17 cellular contexts compared by ENCODE assay signal in the genomic region with DNA sequence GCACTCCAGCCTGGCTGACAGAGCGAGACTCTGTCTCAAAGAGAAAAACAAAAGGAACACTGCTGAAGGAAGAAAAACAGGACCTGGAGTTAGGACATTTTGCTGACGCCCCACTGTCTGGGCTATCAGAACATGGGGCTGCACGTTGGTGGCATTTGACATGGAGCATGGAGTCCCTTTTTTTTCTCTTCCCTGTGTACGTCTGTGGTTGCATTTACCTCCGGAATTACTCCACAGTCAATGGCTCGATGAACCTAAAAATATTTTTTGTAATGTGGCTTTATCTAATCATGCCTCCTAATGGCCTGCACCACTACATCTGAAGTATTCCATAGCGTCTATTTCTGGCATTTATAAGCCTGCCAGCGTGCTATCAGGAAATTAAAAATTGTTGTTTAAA. TPM values are rescaled to one million over a fixed set of nuclear protein-coding genes. Genes with fewer than 3 reads are reported as not detected.
DNase-seq lines count a peak whose midpoint lies in the region; ATAC-seq and TF ChIP-seq lines count a peak whose summit lies in the region.
"Had no signal": no experiment of that assay in that cellular context is flagged by ENCODE, and none has a peak within 500 bp of the region (broad histone marks: within the 10 kb centered on the region; RNA-seq: fewer than 3 reads in every experiment).

No MANE protein-coding gene starts in this region.

- intact Hi-C loops in Right ventricle myocardium inferior (cut with DNase I) (no loop called here), cardiac septum (cut with DNase I) (loop anchor here (1.0 kb wide), 1 partner anchor 17 kb away; no protein-coding TSS in a partner anchor), left ventricle myocardium superior (cut with micrococcal nuclease) (no loop called here), aorta (cut with DNase I) (no loop called here)
- intact Hi-C loops in CD4-positive, alpha-beta memory T cell (cut with micrococcal nuclease), result no loop called here

- no peaks in the 10 kb centered on the region for H3K36me3 ChIP-seq in cardiac muscle cell
- H3K36me3 ChIP-seq in aorta (ENCODE audit: control insufficient read depth in 1 of 2, insufficient read depth in 2 of 2, low read length in 1 of 2), result no peaks in the 10 kb centered on the region
- H3K36me3 ChIP-seq in CD4-positive, alpha-beta memory T cell (ENCODE audit: insufficient read depth, low read length), result no peaks in the 10 kb centered on the region

- H3K4me1 ChIP-seq in cardiac muscle cell (ENCODE audit: low read depth) (peaks cover 26% of the 10 kb centered on the region), aorta (ENCODE audit: control insufficient read depth in 1 of 2, insufficient read depth in 2 of 2, low read length in 2 of 2) (no peaks in the 10 kb centered on the region)
- H3K4me1 ChIP-seq in CD4-positive, alpha-beta memory T cell (ENCODE audit: insufficient read depth, low read length), result peaks cover 7% of the 10 kb centered on the region

- WGBS in aorta, 2 donors, result 73 to 77% methylated on average over 8 of the region's 8 CpGs

- H3K27ac ChIP-seq in cardiac muscle cell (peak overlapping the region; percentile 72), aorta (ENCODE audit: low read depth in 1 of 2, low read length in 2 of 2) (no peak overlapping the region)
- H3K27ac ChIP-seq in CD4-positive, alpha-beta memory T cell (ENCODE audit: low read depth, low read length), result no peak overlapping the region
- H3K27ac ChIP-seq: 22Rv1, GM23248 had no signal

- H3K4me3 ChIP-seq in cardiac muscle cell, result no peak overlapping the region
- H3K4me3 ChIP-seq in aorta (ENCODE audit: low read length in 2 of 2), result no peak overlapping the region
- H3K4me3 ChIP-seq in CD4-positive, alpha-beta memory T cell (ENCODE audit: low read length in 2 of 2), result no peak overlapping the region
- H3K4me3 ChIP-seq: GM23248 had no signal

- no peak overlapping the region for H3K27ac Mint-ChIP-seq in CD4-positive, alpha-beta memory T cell
- H3K27ac Mint-ChIP-seq: CD8-positive, alpha-beta T cell had no signal

- H3K4me3 Mint-ChIP-seq in CD4-positive, alpha-beta memory T cell, result no peak overlapping the region
- H3K4me3 Mint-ChIP-seq: CD8-positive, alpha-beta T cell had no signal

- no peaks in the 10 kb centered on the region for H3K36me3 Mint-ChIP-seq in CD4-positive, alpha-beta memory T cell
- H3K36me3 Mint-ChIP-seq: CD8-positive, alpha-beta T cell had no signal

- peaks cover 9 to 24% (median 16%) of the 10 kb centered on the region in 4 donors for H3K4me1 Mint-ChIP-seq in CD4-positive, alpha-beta memory T cell

- H3K9me3 Mint-ChIP-seq in CD4-positive, alpha-beta memory T cell, result no peaks in the 10 kb centered on the region
- H3K9me3 Mint-ChIP-seq: CD8-positive, alpha-beta T cell had no signal

- no peak for DNase-seq in Right ventricle myocardium inferior (ENCODE audit: missing footprints)
- DNase-seq in cardiac septum (ENCODE audit: low spot score), result no peak
- DNase-seq in cardiac muscle cell (ENCODE audit: low read depth in 1 of 2, low spot score in 1 of 2), result no peak
- DNase-seq in left ventricle myocardium superior, result peak; percentile 44
- peak; percentile 26 to 34 for DNase-seq in aorta
- DNase-seq in CD4-positive, alpha-beta memory T cell, result no peak
- DNase-seq in NCI-H1417 (lab: John Stamatoyannopoulos, UW), result no peak
- no peak for DNase-seq in NCI-H1417 treated with DMSO at 0.1 percent for 48 hours (lab: John Stamatoyannopoulos, UW)
- DNase-seq: C1 segment of cervical spinal cord; CD8-positive, alpha-beta T cell; COR-L47; DND-41; GDM1; GM23248 had no signal

- POLR2A ChIA-PET in CD4-positive, alpha-beta memory T cell (lab: Charles Lee; ENCODE audit: partially characterized antibody), result no interaction called here

- H3K27me3 ChIP-seq in cardiac muscle cell, result no peaks in the 10 kb centered on the region
- no peaks in the 10 kb centered on the region for H3K27me3 ChIP-seq in aorta (ENCODE audit: control insufficient read depth in 1 of 2, insufficient read depth in 2 of 2, low read length in 1 of 2)
- H3K27me3 ChIP-seq in CD4-positive, alpha-beta memory T cell (ENCODE audit: insufficient read depth, low read length), result no peaks in the 10 kb centered on the region

- CTCF ChIA-PET in CD4-positive, alpha-beta memory T cell (lab: Charles Lee; ENCODE audit: partially characterized antibody), result no interaction called here

- no peak for TF ChIP-seq CTCF in cardiac muscle cell (IDR thresholded peaks at IDR 0.05; ENCODE audit: low read depth, low read length)

- H3K9me3 ChIP-seq in cardiac muscle cell (ENCODE audit: low read depth) (no peaks in the 10 kb centered on the region), aorta (ENCODE audit: control insufficient read depth, low read length) (no peaks in the 10 kb centered on the region)
- no peaks in the 10 kb centered on the region for H3K9me3 ChIP-seq in CD4-positive, alpha-beta memory T cell (ENCODE audit: control insufficient read depth in 1 of 2, low read length in 2 of 2)

- no peaks in the 10 kb centered on the region for H3K27me3 Mint-ChIP-seq in CD4-positive, alpha-beta memory T cell

- peak; percentile 64 for ATAC-seq in Right ventricle myocardium inferior
- ATAC-seq in left ventricle myocardium superior, result peak; percentile 86
- ATAC-seq in aorta (ENCODE audit: low FRiP score), result no peak
- ATAC-seq: CD8-positive, alpha-beta T cell; HCT116 had no signal

RNA-seq across cellular contexts. Expression of a gene that starts 30.7 kb away (rescaled TPM):
- total RNA-seq in Right ventricle myocardium inferior (93.9 TPM), cardiac septum (23.7 TPM), cardiac muscle cell (30.3 and 52.4 TPM in 2 replicates), left ventricle myocardium superior (115 TPM), aorta (10 to 100 TPM in 1 of 2 donors, 1 to 10 TPM in 1; 5.4 to 17.1 TPM)
- polyA plus RNA-seq in cardiac muscle cell (24.5 and 57.7 TPM in 2 replicates), aorta (1 to 10 TPM in 1 of 2 donors, under 1 TPM in 1; 0.38 to 1.2 TPM)
- total RNA-seq in CD4-positive, alpha-beta memory T cell, result 1 to 10 TPM in 1 of 2 experiments, under 1 TPM in 1; 0.96 to 1.6 TPM
- polyA plus RNA-seq in CD4-positive, alpha-beta memory T cell, result 1 to 10 TPM; 6.6 to 9.6 TPM
- total RNA-seq: A673, GM23248 had no signal

Comparison
In these comparisons a context has a peak if more than half of its experiments do, and no peak if none do; other contexts are left out.
1. DNase-seq: peak in left ventricle myocardium superior (single experiment) and aorta (2 of 2); none in Right ventricle myocardium inferior (single experiment), cardiac septum (single experiment), cardiac muscle cell (0 of 2), CD4-positive, alpha-beta memory T cell (0 of 5), NCI-H1417 (0 of 3) and NCI-H1417 treated with DMSO at 0.1 percent for 48 hours (single experiment).